Comparison of ENCODE assay signal across 22 cellular contexts in the genomic region with DNA sequence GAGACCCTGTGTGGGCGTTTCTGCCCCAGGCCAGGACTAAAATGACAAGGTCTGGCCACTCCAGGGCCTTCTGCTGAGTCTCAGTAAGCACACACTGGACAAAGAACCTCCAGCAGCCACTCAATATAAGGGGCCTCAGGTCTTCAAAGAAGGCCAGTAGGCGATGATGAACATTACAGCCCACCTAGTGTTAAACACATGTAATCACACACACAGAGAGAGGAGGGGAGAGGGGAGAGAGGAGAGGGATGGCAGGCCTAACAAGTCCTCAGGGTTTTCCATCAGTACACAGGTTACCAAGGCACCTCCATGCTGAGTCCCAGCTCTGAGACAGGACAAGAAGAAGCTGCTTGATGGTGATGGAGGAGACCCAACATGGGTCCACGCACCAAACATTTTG.
DNase-seq lines count a peak whose midpoint lies in the region; ATAC-seq, FAIRE-seq and TF ChIP-seq lines count a peak whose summit lies in the region.
"Had no signal": no experiment of that assay in that cellular context is flagged by ENCODE, and none has a peak within 500 bp of the region (broad histone marks: within the 10 kb centered on the region; RNA-seq: fewer than 3 reads in every experiment).

No MANE protein-coding gene starts in this region.

- no peak for DNase-seq in DND-41
- no peak for DNase-seq in H9
- DNase-seq in bronchial epithelial cell (ENCODE audit: low read depth) = no peak
- no peak for DNase-seq in stimulated activated effector memory CD8-positive, alpha-beta T cell treated with anti-CD3 and anti-CD28 coated beads, Interleukin-12 subunit alpha, Interleukin-12 subunit beta, amount 100 ng/mL, for 72 hours (ENCODE audit: low spot score in 2 of 2)
- DNase-seq in HEK293T (ENCODE audit: extremely low spot score) = no peak
- DNase-seq in foreskin melanocyte = no peak
- DNase-seq: Caco-2; CD4-positive, CD25-positive, alpha-beta regulatory T cell; CD8-positive, alpha-beta T cell; DMS153; EL; GDM1; GM23248; H7; HFFc6 had no signal

- CTCF ChIA-PET in HEK293T (lab: Yijun Ruan, JAX) = no interaction called here

- no peak overlapping the region for H3K18ac ChIP-seq in H9 (ENCODE audit: insufficient read length, low read depth, low read length)

- H3K27me3 Mint-ChIP-seq in H9 (ENCODE audit: low read depth) = no peaks in the 10 kb centered on the region; the same call in none of the 2 replicates
- H3K27me3 Mint-ChIP-seq: B cell had no signal

- no peaks in the 10 kb centered on the region for H3K79me2 ChIP-seq in DND-41 (ENCODE audit: insufficient read depth, low read length)
- no peaks in the 10 kb centered on the region for H3K79me2 ChIP-seq in H9 (ENCODE audit: insufficient read depth, low read length)

- TF ChIP-seq CTCF in DND-41 (IDR thresholded peaks at IDR 0.05; ENCODE audit: borderline replicate concordance, extremely low read depth, low read length, poor library complexity, severe bottlenecking) = peak; percentile 8
- 0 out of 3 replicates have a peak, but pooled peaks have one; percentile 20 for TF ChIP-seq CTCF in H9 (conservative IDR thresholded peaks at IDR 0.05)
- TF ChIP-seq CTCF in bronchial epithelial cell (IDR thresholded peaks at IDR 0.05; ENCODE audit: insufficient read depth, low read length, severe bottlenecking) = no peak

- H3K9ac ChIP-seq in DND-41 (ENCODE audit: low read depth, low read length) (no peak overlapping the region), H9 (ENCODE audit: extremely low read depth, insufficient read length, low read length) (no peak overlapping the region)
- H3K9ac ChIP-seq: BLaER1, GM23248 had no signal

- no peak overlapping the region for H3K4me3 ChIP-seq in DND-41 (ENCODE audit: low read depth in 1 of 2, low read length in 2 of 2)
- H3K4me3 ChIP-seq in bronchial epithelial cell (ENCODE audit: low read depth, low read length) = no peak overlapping the region
- H3K4me3 ChIP-seq: BLaER1, GM12878, GM23248 had no signal

- no peak overlapping the region for H2BK12ac ChIP-seq in H9 (ENCODE audit: insufficient read length, low read depth, low read length)

- no peak overlapping the region for H2BK20ac ChIP-seq in H9 (ENCODE audit: low read depth, low read length, poor library complexity, severe bottlenecking)

- peaks cover 19% of the 10 kb centered on the region for H3K27me3 ChIP-seq in DND-41 (ENCODE audit: insufficient read depth, low read length, poor library complexity)
- no peaks in the 10 kb centered on the region for H3K27me3 ChIP-seq in H9 (ENCODE audit: insufficient read depth, low read length)
- no peaks in the 10 kb centered on the region for H3K27me3 ChIP-seq in bronchial epithelial cell (ENCODE audit: control insufficient read depth, insufficient read depth, low read length)
- H3K27me3 ChIP-seq: BLaER1 had no signal

- no peak overlapping the region for H4K5ac ChIP-seq in H9 (ENCODE audit: insufficient read length, low read depth, low read length)

- no peak overlapping the region for H3K4ac ChIP-seq in H9 (ENCODE audit: low read depth, low read length)

- no peaks in the 10 kb centered on the region for H3K36me3 Mint-ChIP-seq in H9 (ENCODE audit: insufficient read depth in 1 of 3, low read depth in 3 of 3)
- no peaks in the 10 kb centered on the region for H3K36me3 Mint-ChIP-seq in stimulated activated effector memory CD8-positive, alpha-beta T cell treated with anti-CD3 and anti-CD28 coated beads, Interleukin-12 subunit alpha, Interleukin-12 subunit beta, amount 100 ng/mL, for 72 hours
- H3K36me3 Mint-ChIP-seq: CD4-positive, CD25-positive, alpha-beta regulatory T cell; CD8-positive, alpha-beta T cell had no signal

- POLR2A ChIA-PET in HEK293T (lab: Yijun Ruan, JAX) = no interaction called here

- H3K4me3 Mint-ChIP-seq in H9 = no peak overlapping the region
- no peak overlapping the region for H3K4me3 Mint-ChIP-seq in stimulated activated effector memory CD8-positive, alpha-beta T cell treated with anti-CD3 and anti-CD28 coated beads, Interleukin-12 subunit alpha, Interleukin-12 subunit beta, amount 100 ng/mL, for 72 hours
- H3K4me3 Mint-ChIP-seq: B cell; CD4-positive, CD25-positive, alpha-beta regulatory T cell; CD8-positive, alpha-beta T cell; HFFc6 had no signal

- no peaks in the 10 kb centered on the region for H3K9me3 ChIP-seq in DND-41 (ENCODE audit: insufficient read depth, low read length, severe bottlenecking)
- H3K9me3 ChIP-seq in H9 (ENCODE audit: control insufficient read depth, low read depth, low read length) = no peaks in the 10 kb centered on the region
- H3K9me3 ChIP-seq: BLaER1, Caco-2 had no signal

- H3K4me2 ChIP-seq in DND-41 (ENCODE audit: insufficient read depth, low read length) (no peak overlapping the region), H9 (ENCODE audit: insufficient read depth, insufficient read length, low read length) (no peak overlapping the region)
- H3K4me2 ChIP-seq: BLaER1 had no signal

- peak; percentile 70 for FAIRE-seq in bronchial epithelial cell (lab: Jason Lieb, UNC)
- FAIRE-seq: GM12878, GM19239, H1 had no signal

- no peak overlapping the region for H2BK5ac ChIP-seq in H9 (ENCODE audit: insufficient read length, low read length)

- H3K9me3 Mint-ChIP-seq in H9 = no peaks in the 10 kb centered on the region
- peaks cover 10% of the 10 kb centered on the region for H3K9me3 Mint-ChIP-seq in stimulated activated effector memory CD8-positive, alpha-beta T cell treated with anti-CD3 and anti-CD28 coated beads, Interleukin-12 subunit alpha, Interleukin-12 subunit beta, amount 100 ng/mL, for 72 hours
- H3K9me3 Mint-ChIP-seq: CD8-positive, alpha-beta T cell had no signal

- ATAC-seq in DND-41 (ENCODE audit: insufficient read depth, low read depth) = no peak
- peak; percentile 19 for ATAC-seq in stimulated activated effector memory CD8-positive, alpha-beta T cell treated with anti-CD3 and anti-CD28 coated beads, Interleukin-12 subunit alpha, Interleukin-12 subunit beta, amount 100 ng/mL, for 72 hours
- ATAC-seq: CD8-positive, alpha-beta T cell; GM12878; HCT116 had no signal

- H4K8ac ChIP-seq in H9 (replicated peaks; ENCODE audit: insufficient read length, low read depth, low read length) = no peak overlapping the region

- no peak overlapping the region for H3T11ph ChIP-seq in H9 (ENCODE audit: low read length)

- H3K27ac Mint-ChIP-seq in H9 = no peak overlapping the region
- H3K27ac Mint-ChIP-seq in stimulated activated effector memory CD8-positive, alpha-beta T cell treated with anti-CD3 and anti-CD28 coated beads, Interleukin-12 subunit alpha, Interleukin-12 subunit beta, amount 100 ng/mL, for 72 hours = no peak overlapping the region
- H3K27ac Mint-ChIP-seq: B cell; CD4-positive, CD25-positive, alpha-beta regulatory T cell; CD8-positive, alpha-beta T cell; HFFc6 had no signal

- H3K36me3 ChIP-seq in DND-41 (ENCODE audit: insufficient read depth, low read length) (no peaks in the 10 kb centered on the region), bronchial epithelial cell (ENCODE audit: control insufficient read depth, insufficient read depth, low read length) (no peaks in the 10 kb centered on the region)
- H3K36me3 ChIP-seq: BLaER1 had no signal

- H4K20me1 ChIP-seq in DND-41 (ENCODE audit: insufficient read depth, low read length) (no peaks in the 10 kb centered on the region), H9 (ENCODE audit: control insufficient read depth, insufficient read depth, insufficient read length) (no peaks in the 10 kb centered on the region)
- H4K20me1 ChIP-seq: BLaER1 had no signal

- no peak overlapping the region for H3K14ac ChIP-seq in H9 (ENCODE audit: insufficient read depth, low read length)

- no peak overlapping the region for H3K56ac ChIP-seq in H9 (ENCODE audit: insufficient read length, low read depth, low read length)

- no CpG with 5 or more reads among the region's 3 CpGs for WGBS in H9 (ENCODE audit: extremely low coverage, insufficient read length, low lambda C conversion rate)

- H3K23ac ChIP-seq in H9 (ENCODE audit: insufficient read length, low read depth, low read length) = no peak overlapping the region

- no peaks in the 10 kb centered on the region for H3K23me2 ChIP-seq in H9 (ENCODE audit: insufficient read length, low read depth, low read length, poor library complexity, severe bottlenecking)

- no peaks in the 10 kb centered on the region for H3K79me1 ChIP-seq in H9 (ENCODE audit: insufficient read depth, low read depth, low read length, poor library complexity, severe bottlenecking)

- H3K4me1 ChIP-seq in DND-41 (ENCODE audit: insufficient read depth, low read length) (no peaks in the 10 kb centered on the region), H9 (ENCODE audit: insufficient read depth, low read length) (no peaks in the 10 kb centered on the region)
- H3K4me1 ChIP-seq: BLaER1, Caco-2 had no signal

- H2BK15ac ChIP-seq in H9 (ENCODE audit: low read depth, low read length) = no peak overlapping the region

- no peak overlapping the region for H2BK120ac ChIP-seq in H9 (ENCODE audit: low read depth, low read length, poor library complexity, severe bottlenecking)

- H4K91ac ChIP-seq in H9 (ENCODE audit: insufficient read length, low read depth, low read length) = no peak overlapping the region

- peaks cover 10 to 11% of the 10 kb centered on the region in 2 experiments for H3K4me1 Mint-ChIP-seq in H9
- H3K4me1 Mint-ChIP-seq in stimulated activated effector memory CD8-positive, alpha-beta T cell treated with anti-CD3 and anti-CD28 coated beads, Interleukin-12 subunit alpha, Interleukin-12 subunit beta, amount 100 ng/mL, for 72 hours = no peaks in the 10 kb centered on the region
- H3K4me1 Mint-ChIP-seq: B cell; CD4-positive, CD25-positive, alpha-beta regulatory T cell had no signal

- H2AK5ac ChIP-seq in H9 (ENCODE audit: insufficient read length, low read length) = no peak overlapping the region

- no peak overlapping the region for H3K27ac ChIP-seq in DND-41 (ENCODE audit: low read length)
- no peak overlapping the region for H3K27ac ChIP-seq in H9 (ENCODE audit: insufficient read length, low read depth, low read length)
- H3K27ac ChIP-seq: BLaER1, C4-2B, GM23248 had no signal

- H2AFZ ChIP-seq in DND-41 (ENCODE audit: low read depth, low read length) (no peak overlapping the region), H9 (ENCODE audit: low read length) (no peak overlapping the region)
- H2AFZ ChIP-seq: GM23248 had no signal

TF ChIP-seq in HEK293T, 16 proteins besides CTCF, POLR2A, EP300 and RAD21:
- TF ChIP-seq FOXA1 (IDR thresholded peaks at IDR 0.05) = no peak
- no peak for TF ChIP-seq NFRKB (IDR thresholded peaks at IDR 0.05)
- no peak for TF ChIP-seq SP1 (IDR thresholded peaks at IDR 0.05)
- TF ChIP-seq BHLHE40 (IDR thresholded peaks at IDR 0.05; ENCODE audit: borderline replicate concordance) = no peak
- no peak for TF ChIP-seq ZNF384 (IDR thresholded peaks at IDR 0.05)
- no peak for TF ChIP-seq CTBP1 (IDR thresholded peaks at IDR 0.05; ENCODE audit: borderline replicate concordance)
TF ChIP-seq in HEK293T: peak in this region for 0.
